8 cellular contexts compared by ENCODE assay signal in the genomic region with DNA sequence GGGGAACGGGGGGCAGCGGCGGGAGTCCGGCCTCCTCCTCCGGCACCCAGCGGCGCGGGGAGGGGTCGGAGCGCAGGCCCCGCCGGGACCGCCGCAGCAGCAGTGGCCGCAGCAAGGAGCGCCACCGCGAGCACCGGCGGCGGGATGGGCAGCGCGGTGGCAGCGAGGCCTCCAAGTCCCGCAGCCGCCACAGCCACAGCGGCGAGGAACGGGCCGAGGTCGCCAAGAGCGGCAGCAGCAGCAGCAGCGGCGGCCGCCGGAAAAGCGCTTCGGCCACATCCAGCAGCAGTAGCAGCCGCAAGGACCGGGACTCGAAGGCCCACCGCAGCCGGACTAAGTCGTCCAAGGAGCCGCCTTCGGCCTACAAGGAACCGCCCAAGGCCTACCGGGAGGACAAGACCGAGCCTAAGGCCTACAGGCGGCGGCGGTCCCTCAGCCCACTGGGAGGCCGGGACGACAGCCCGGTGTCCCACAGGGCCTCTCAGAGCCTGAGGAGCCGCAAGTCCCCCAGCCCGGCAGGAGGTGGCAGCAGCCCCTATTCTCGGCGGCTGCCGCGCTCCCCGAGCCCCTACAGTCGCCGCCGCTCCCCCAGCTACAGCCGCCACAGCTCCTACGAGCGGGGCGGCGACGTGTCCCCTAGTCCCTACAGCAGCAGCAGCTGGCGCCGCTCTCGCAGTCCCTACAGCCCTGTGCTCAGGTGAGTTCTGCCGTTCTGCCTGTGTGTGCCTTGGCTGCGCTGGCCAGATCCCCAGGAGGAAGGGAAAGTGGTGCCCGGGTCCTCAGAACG. TPM values are rescaled to one million over a fixed set of nuclear protein-coding genes. Genes with fewer than 3 reads are reported as not detected.
DNase-seq lines count a peak whose midpoint lies in the region; ATAC-seq and TF ChIP-seq lines count a peak whose summit lies in the region.

No MANE protein-coding gene starts in this region.

- peak overlapping the region; percentile 76 to 92 for H3K4me3 ChIP-seq in gastroesophageal sphincter
- H3K4me3 ChIP-seq in testis: peak overlapping the region; percentile 64 to 91

- H3K27me3 ChIP-seq in CD4-positive, alpha-beta T cell (ENCODE audit: control insufficient read depth, insufficient read depth, low read length): no peaks in the 10 kb centered on the region
- no peaks in the 10 kb centered on the region for H3K27me3 ChIP-seq in gastroesophageal sphincter
- H3K27me3 ChIP-seq in testis: no peaks in the 10 kb centered on the region

- H3K36me3 Mint-ChIP-seq in CD4-positive, alpha-beta T cell (ENCODE audit: low read depth): peaks cover 45% of the 10 kb centered on the region

- peak; percentile 40 to 72 (median 60) for DNase-seq in CD4-positive, alpha-beta T cell
- DNase-seq in activated naive CD4-positive, alpha-beta T cell (lab: John Stamatoyannopoulos, UW): peak; percentile 14 to 59 (median 32)
- DNase-seq in occipital lobe (lab: John Stamatoyannopoulos, UW) (peak; percentile 52), testis (peak; percentile 64)

- H3K36me3 ChIP-seq in gastroesophageal sphincter: no peaks in the 10 kb centered on the region
- no peaks in the 10 kb centered on the region for H3K36me3 ChIP-seq in testis (ENCODE audit: low read depth, missing control alignments)

- intact Hi-C loops in CD4-positive, alpha-beta T cell (cut with DNase I, micrococcal nuclease): loop anchor here (1.0 to 5.0 kb wide), 5 partner anchors 36 to 101 kb away; no protein-coding TSS in a partner anchor
- intact Hi-C loops in testis (cut with DNase I; ENCODE audit: low total_unique reads): no loop called here

- no peak for TF ChIP-seq EP300 in gastroesophageal sphincter (IDR thresholded peaks at IDR 0.05)

- WGBS in gastroesophageal sphincter (ENCODE audit: low coverage in 1 of 2), 2 donors: no CpG with 5 or more reads among the region's 78 CpGs
- 1% methylated on average over 28 to 62 of the region's 78 CpGs for WGBS in testis, 2 donors

- no peaks in the 10 kb centered on the region for H3K27me3 Mint-ChIP-seq in CD4-positive, alpha-beta T cell

- peak overlapping the region; percentile 99 for H3K27ac ChIP-seq in CD4-positive, alpha-beta T cell (ENCODE audit: low read depth, low read length)
- peak overlapping the region; percentile 93 to 99 (median 98) for H3K27ac ChIP-seq in gastroesophageal sphincter
- peak overlapping the region; percentile 96 for H3K27ac ChIP-seq in testis

- no peaks in the 10 kb centered on the region for H3K9me3 Mint-ChIP-seq in CD4-positive, alpha-beta T cell

- ATAC-seq in CD4-positive, alpha-beta T cell (ENCODE audit: poor library complexity): peak; percentile 8
- ATAC-seq in GM19372 (IDR thresholded peaks at IDR 0.05; ENCODE audit: low read depth, unreplicated experiment) (peak; percentile 21), HG03565 (IDR thresholded peaks at IDR 0.05; ENCODE audit: unreplicated experiment) (peak; percentile 22), gastroesophageal sphincter (no peak)

- CTCF ChIA-PET in CD4-positive, alpha-beta T cell (lab: Charles Lee): interaction anchor here (0.6 to 2.9 kb wide), 12 partner anchors 27 to 183 kb away, joined by 3 to 18 read pairs (median 4); a partner anchor contains a TSS

- peak overlapping the region; percentile 96 for H3K27ac Mint-ChIP-seq in CD4-positive, alpha-beta T cell

- peaks cover 64% of the 10 kb centered on the region for H3K4me1 Mint-ChIP-seq in CD4-positive, alpha-beta T cell (ENCODE audit: low read depth)

- peak overlapping the region; percentile 98 for H3K4me3 Mint-ChIP-seq in CD4-positive, alpha-beta T cell

- peak; percentile 68 for TF ChIP-seq CTCF in CD4-positive, alpha-beta T cell (IDR thresholded peaks at IDR 0.05)
- TF ChIP-seq CTCF in gastroesophageal sphincter (IDR thresholded peaks at IDR 0.05) (peak in 3 of 4 experiments; percentile 31 to 60 (median 33)), testis (IDR thresholded peaks at IDR 0.05) (peak in 1 of 3 experiments; percentile 30)

- peak; percentile 43 for TF ChIP-seq POLR2A in Raji (IDR thresholded peaks at IDR 0.05; ENCODE audit: insufficient read depth, low read depth, low read length)
- TF ChIP-seq POLR2A in gastroesophageal sphincter (IDR thresholded peaks at IDR 0.05): no peak
- no peak for TF ChIP-seq POLR2A in testis (IDR thresholded peaks at IDR 0.05)

- no peaks in the 10 kb centered on the region for H3K9me3 ChIP-seq in CD4-positive, alpha-beta T cell (ENCODE audit: control insufficient read depth, low read length)
- H3K9me3 ChIP-seq in gastroesophageal sphincter: no peaks in the 10 kb centered on the region
- no peaks in the 10 kb centered on the region for H3K9me3 ChIP-seq in testis

- H3K4me1 ChIP-seq in gastroesophageal sphincter: peaks cover 0 to 48% (median 16%) of the 10 kb centered on the region in 3 donors
- peaks cover 14% of the 10 kb centered on the region for H3K4me1 ChIP-seq in testis

- POLR2A ChIA-PET in CD4-positive, alpha-beta T cell (lab: Charles Lee): interaction anchor here (0.6 to 5.2 kb wide), 18 partner anchors 8 to 328 kb away, joined by 3 to 48 read pairs (median 6); a partner anchor contains a TSS

RNA-seq across cellular contexts. Expression of a gene that starts 1.3 kb away (rescaled TPM):
- total RNA-seq in CD4-positive, alpha-beta T cell: 100 to 1,000 TPM; 135 to 138 TPM
- 10 to 100 TPM; 56.0 to 99.0 (median 72.6) TPM for total RNA-seq in gastroesophageal sphincter
- 161 TPM for total RNA-seq in occipital lobe
- 100 to 1,000 TPM; 134 to 140 TPM for total RNA-seq in testis
- 55.1 TPM for polyA plus RNA-seq in testis (ENCODE audit: insufficient read depth, low read depth, low replicate concordance)
